11 cellular contexts compared by ENCODE assay signal in genomic region chr12:94689002-94689645, GRCh38. TPM values are rescaled to one million over a fixed set of nuclear protein-coding genes. Genes with fewer than 3 reads are reported as not detected.
DNase-seq lines count a peak whose midpoint lies in the region; ATAC-seq and TF ChIP-seq lines count a peak whose summit lies in the region.
"Had no signal": no experiment of that assay in that cellular context is flagged by ENCODE, and none has a peak within 500 bp of the region (broad histone marks: within the 10 kb centered on the region; RNA-seq: fewer than 3 reads in every experiment).

No MANE protein-coding gene starts in this region.

- H3K9me3 Mint-ChIP-seq in activated CD8-positive, alpha-beta memory T cell treated with anti-CD3 and anti-CD28 coated beads, Interleukin-2, amount 10 ng/mL, durations not matched to agents 7 days and 5 days (ENCODE audit: low read depth): no peaks in the 10 kb centered on the region
- H3K9me3 Mint-ChIP-seq: nephron had no signal

- no peak overlapping the region for H3K18ac ChIP-seq in IMR-90 (ENCODE audit: low read depth, low read length)

- no peak overlapping the region for H2AK9ac ChIP-seq in IMR-90 (replicated peaks; ENCODE audit: low read depth, low read length, poor library complexity)

- no peaks in the 10 kb centered on the region for H4K20me1 ChIP-seq in IMR-90 (ENCODE audit: insufficient read depth, low read length)

- no peak overlapping the region for H3K27ac Mint-ChIP-seq in activated CD8-positive, alpha-beta memory T cell treated with anti-CD3 and anti-CD28 coated beads, Interleukin-2, amount 10 ng/mL, durations not matched to agents 7 days and 5 days
- H3K27ac Mint-ChIP-seq: nephron had no signal

- H3K9me3 ChIP-seq in IMR-90 (ENCODE audit: control insufficient read depth, insufficient read depth, low read length): no peaks in the 10 kb centered on the region
- H3K9me3 ChIP-seq: Caco-2 had no signal

- H3K4me1 Mint-ChIP-seq in activated CD8-positive, alpha-beta memory T cell treated with anti-CD3 and anti-CD28 coated beads, Interleukin-2, amount 10 ng/mL, durations not matched to agents 7 days and 5 days: peaks cover 2% of the 10 kb centered on the region

- no peak overlapping the region for H2BK15ac ChIP-seq in IMR-90 (ENCODE audit: low read depth, low read length)

- H3K79me1 ChIP-seq in IMR-90 (ENCODE audit: low read depth in 1 of 2, low read length in 2 of 2): no peaks in the 10 kb centered on the region

- ATAC-seq in IMR-90 (ENCODE audit: low read depth): no peak
- ATAC-seq in sciatic nerve: peak; percentile 25
- ATAC-seq in activated CD8-positive, alpha-beta memory T cell treated with anti-CD3 and anti-CD28 coated beads, Interleukin-2, amount 10 ng/mL, durations not matched to agents 7 days and 5 days: no peak
- no peak for ATAC-seq in HG02763 (IDR thresholded peaks at IDR 0.05; ENCODE audit: unreplicated experiment)
- no peak for ATAC-seq in HG02840 (IDR thresholded peaks at IDR 0.05; ENCODE audit: low FRiP score, unreplicated experiment)

- H2BK20ac ChIP-seq in IMR-90 (ENCODE audit: low read depth, low read length): no peak overlapping the region

- no peaks in the 10 kb centered on the region for H3K36me3 ChIP-seq in IMR-90 (ENCODE audit: control insufficient read depth, insufficient read depth, low read length)

- no peak overlapping the region for H3K9ac ChIP-seq in IMR-90 (ENCODE audit: low read depth, low read length)

- H3K9me1 ChIP-seq in IMR-90 (ENCODE audit: insufficient read depth, low read length): no peaks in the 10 kb centered on the region

- no peak overlapping the region for H2AK5ac ChIP-seq in IMR-90 (ENCODE audit: low read depth, low read length)

- H3K27me3 ChIP-seq in IMR-90 (ENCODE audit: control insufficient read depth, insufficient read depth, low read length): peaks cover 11% of the 10 kb centered on the region

- TF ChIP-seq RAD21 in IMR-90 (IDR thresholded peaks at IDR 0.05; ENCODE audit: low read length): no peak

- H3K4ac ChIP-seq in IMR-90 (ENCODE audit: low read depth, low read length): no peak overlapping the region

- peak; percentile 26 for DNase-seq in GM13977 (ENCODE audit: low spot score)
- DNase-seq in IMR-90: peak; percentile 27
- DNase-seq in epithelial cell of esophagus (ENCODE audit: low read depth): peak; percentile 46
- DNase-seq in sciatic nerve (ENCODE audit: low spot score): no peak
- no peak for DNase-seq in NCI-H146 treated with DMSO at 0.1 percent for 48 hours (lab: John Stamatoyannopoulos, UW; ENCODE audit: unreplicated experiment)
- DNase-seq in activated CD8-positive, alpha-beta memory T cell treated with anti-CD3 and anti-CD28 coated beads, Interleukin-2, amount 10 ng/mL, durations not matched to agents 7 days and 5 days: no peak
- DNase-seq: activated naive CD4-positive, alpha-beta T cell; Caco-2 had no signal

- no peak overlapping the region for H3K4me3 Mint-ChIP-seq in activated CD8-positive, alpha-beta memory T cell treated with anti-CD3 and anti-CD28 coated beads, Interleukin-2, amount 10 ng/mL, durations not matched to agents 7 days and 5 days
- H3K4me3 Mint-ChIP-seq: nephron had no signal

- POLR2A ChIA-PET in IMR-90 (lab: Charles Lee; ENCODE audit: unreplicated experiment): no interaction called here

- no peaks in the 10 kb centered on the region for H3K4me1 ChIP-seq in IMR-90 (ENCODE audit: control insufficient read depth, insufficient read depth, low read length)

- H4K8ac ChIP-seq in IMR-90 (ENCODE audit: low read depth in 2 of 2, low read length in 2 of 2): no peak overlapping the region

- no peak overlapping the region for H4K91ac ChIP-seq in IMR-90 (ENCODE audit: insufficient read depth, low read depth, low read length)

- H3K4me3 ChIP-seq in IMR-90 (ENCODE audit: insufficient read depth, low read depth, low read length): no peak overlapping the region
- no peak overlapping the region for H3K4me3 ChIP-seq in epithelial cell of esophagus (ENCODE audit: low read length)

- TF ChIP-seq CTCF in GM13977 (IDR thresholded peaks at IDR 0.05; ENCODE audit: extremely low read depth, insufficient read depth, missing control alignments) (no peak), IMR-90 (conservative IDR thresholded peaks at IDR 0.05; ENCODE audit: low read depth, low read length) (no peak), epithelial cell of esophagus (IDR thresholded peaks at IDR 0.05; ENCODE audit: insufficient read depth, low read depth, low read length, missing control alignments) (no peak)

- peaks cover 16% of the 10 kb centered on the region for H3K27me3 Mint-ChIP-seq in activated CD8-positive, alpha-beta memory T cell treated with anti-CD3 and anti-CD28 coated beads, Interleukin-2, amount 10 ng/mL, durations not matched to agents 7 days and 5 days

- intact Hi-C loops in IMR-90 (cut with micrococcal nuclease) (no loop called here), sciatic nerve (cut with DNase I) (no loop called here)

- no peak overlapping the region for H3K14ac ChIP-seq in IMR-90 (replicated peaks; ENCODE audit: low read depth, low read length)

- H3K4me2 ChIP-seq in IMR-90 (ENCODE audit: low read depth, low read length): no peak overlapping the region

- no peak overlapping the region for H4K5ac ChIP-seq in IMR-90 (ENCODE audit: low read depth, low read length)

- H3K27ac ChIP-seq in IMR-90 (ENCODE audit: insufficient read depth, low read length): no peak overlapping the region

- H2BK5ac ChIP-seq in IMR-90 (ENCODE audit: low read depth, low read length, poor library complexity, severe bottlenecking): no peak overlapping the region

- H2BK120ac ChIP-seq in IMR-90 (ENCODE audit: low read depth, low read length): no peak overlapping the region

- TF ChIP-seq POLR2A in IMR-90 (IDR thresholded peaks at IDR 0.05; ENCODE audit: low read depth, low read length): no peak

- dilution Hi-C loops in IMR-90 (cut with HindIII; ENCODE audit: low sequenced_read_pairs, unreplicated experiment): no loop called here

- in situ Hi-C loops in GM13977 (cut with MboI; ENCODE audit: low pct_unique_long_range_greater_than_20kb, low sequenced_read_pairs, unreplicated experiment) (no loop called here), IMR-90 (cut with MboI; ENCODE audit: low sequenced_read_pairs) (no loop called here)

- WGBS in IMR-90 (ENCODE audit: extremely low coverage in 2 of 2, insufficient read length in 1 of 2), 2 experiments: 47% methylated on average over 3 of the region's 7 CpGs; no CpG with 5 or more reads in 1 of the 2 experiments

- H3K23ac ChIP-seq in IMR-90 (ENCODE audit: low read depth, low read length): no peak overlapping the region

- no TSS peak for BruUV-seq in IMR-90 (replicated peaks; lab: Mats Ljungman, UMichigan)

- CTCF ChIA-PET in IMR-90 (lab: Yijun Ruan, JAX): no interaction called here
- CTCF ChIA-PET in activated CD8-positive, alpha-beta memory T cell treated with anti-CD3 and anti-CD28 coated beads, Interleukin-2, amount 10 ng/mL, durations not matched to agents 7 days and 5 days (lab: Charles Lee): no interaction called here

- H3K56ac ChIP-seq in IMR-90 (ENCODE audit: extremely low read depth, insufficient read depth, low read length): no peak overlapping the region

- no peaks in the 10 kb centered on the region for H3K36me3 Mint-ChIP-seq in activated CD8-positive, alpha-beta memory T cell treated with anti-CD3 and anti-CD28 coated beads, Interleukin-2, amount 10 ng/mL, durations not matched to agents 7 days and 5 days

- no peak overlapping the region for H2AFZ ChIP-seq in IMR-90 (replicated peaks; ENCODE audit: low read length, poor library complexity)

TF ChIP-seq in IMR-90, 13 proteins besides CTCF, POLR2A, EP300 and RAD21:
- TF ChIP-seq MAZ (IDR thresholded peaks at IDR 0.05; ENCODE audit: borderline replicate concordance, low read depth, low read length): no peak
- TF ChIP-seq USF2 (IDR thresholded peaks at IDR 0.05; ENCODE audit: low read depth, low read length): no peak
- no peak for TF ChIP-seq ELK1 (IDR thresholded peaks at IDR 0.05; ENCODE audit: borderline replicate concordance, low read depth, low read length)
- no peak for TF ChIP-seq BHLHE40 (IDR thresholded peaks at IDR 0.05; ENCODE audit: low read depth, low read length)
- TF ChIP-seq CEBPB (IDR thresholded peaks at IDR 0.05; ENCODE audit: low read depth, low read length): peak; percentile 29; the same call in 1 of the 2 replicates

RNA-seq across cellular contexts. Expression of gene TMCC3, which starts 38.8 kb away (rescaled TPM):
- total RNA-seq in IMR-90 (2012; rRNA removed) (0.28 and 0.36 TPM in 2 replicates), sciatic nerve (24.9 TPM)
- polyA plus RNA-seq in IMR-90 (2012; rRNA removed): 0.09 and 0.14 TPM in 2 replicates
- polyA plus RNA-seq in IMR-90 (2012; cell fraction: cytosol; rRNA removed): 0.05 and 0.10 TPM in 2 replicates
- polyA plus RNA-seq in IMR-90 (2012; cell fraction: nucleus; rRNA removed; ENCODE audit: low replicate concordance): 0.11 TPM in 1 of 2 replicates, not detected in the other
- under 1 TPM; 0.29 to 0.33 TPM for total RNA-seq in activated CD8-positive, alpha-beta memory T cell treated with anti-CD3 and anti-CD28 coated beads, Interleukin-2, amount 10 ng/mL, durations not matched to agents 7 days and 5 days

Comparison
In these comparisons a context has a peak if more than half of its experiments do, and no peak if none do; other contexts are left out.
1. DNase-seq: peak in GM13977 (single experiment), IMR-90 (single experiment) and epithelial cell of esophagus (single experiment); none in sciatic nerve (single experiment), NCI-H146 treated with DMSO at 0.1 percent for 48 hours (single experiment) and activated CD8-positive, alpha-beta memory T cell treated with anti-CD3 and anti-CD28 coated beads, Interleukin-2, amount 10 ng/mL, durations not matched to agents 7 days and 5 days (single experiment).
2. RNA of gene TMCC3, which starts 38.8 kb away (total RNA-seq): 24.9 TPM in sciatic nerve (single experiment); 0.28 to 0.36 TPM in IMR-90 and 0.29 to 0.33 TPM in activated CD8-positive, alpha-beta memory T cell treated with anti-CD3 and anti-CD28 coated beads, Interleukin-2, amount 10 ng/mL, durations not matched to agents 7 days and 5 days; every median in the first group is over 10 times any median in the second.